ENCODE assay signal across 1 cellular context in the genomic region with DNA sequence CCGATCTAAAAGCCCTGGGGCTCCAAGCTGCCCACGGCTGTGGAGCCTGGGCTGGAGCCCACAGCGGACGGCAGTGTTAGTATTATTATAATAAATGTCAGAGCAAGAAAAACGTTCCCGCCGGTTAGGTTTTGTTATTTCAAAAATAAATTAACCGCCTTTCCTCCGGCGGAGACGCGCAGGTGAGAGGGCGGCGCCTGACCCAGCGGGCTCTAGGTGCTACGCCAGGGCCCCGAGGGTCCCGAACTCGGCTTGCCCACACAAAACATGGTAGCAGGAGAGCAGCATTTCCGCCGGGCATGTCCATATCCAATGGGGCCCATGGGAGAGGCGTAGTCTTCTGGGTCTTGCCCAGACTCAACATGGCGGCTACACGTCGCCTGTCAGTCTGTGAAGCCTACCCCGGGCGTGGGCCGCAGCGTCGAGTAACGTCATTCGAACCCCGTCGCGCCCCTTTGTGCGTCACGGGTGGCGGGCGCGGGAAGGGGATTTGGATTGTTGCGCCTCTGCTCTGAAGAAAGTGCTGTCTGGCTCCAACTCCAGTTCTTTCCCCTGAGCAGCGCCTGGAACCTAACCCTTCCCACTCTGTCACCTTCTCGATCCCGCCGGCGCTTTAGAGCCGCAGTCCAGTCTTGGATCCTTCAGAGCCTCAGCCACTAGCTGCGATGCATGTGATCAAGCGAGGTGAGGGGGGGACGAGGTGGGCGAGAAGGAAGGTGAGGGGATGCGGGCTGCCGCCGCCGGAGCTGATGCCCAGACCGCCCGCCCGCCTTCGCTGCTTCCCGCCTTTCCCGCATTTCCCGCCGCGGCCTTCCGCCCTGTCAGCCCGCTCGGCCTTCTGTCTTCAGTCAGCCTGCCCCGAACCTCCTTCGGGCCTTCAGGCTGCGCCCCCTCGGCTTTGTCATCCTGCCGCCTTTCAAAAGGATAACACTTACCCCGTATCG.
A peak's percentile ranks its signal among the peaks of the same experiment; 100 is the strongest.
TF ChIP-seq lines count a peak whose summit lies in the region.

A gene (plus strand): TSS at position 452 of the 944 bp plus-strand sequence. CDS start 214 bp downstream, at position 666.

TF ChIP-seq in K562, 482 proteins besides CTCF, POLR2A, EP300 and RAD21 (continued from another document and continues in another):
- TF ChIP-seq, protein P1, sequence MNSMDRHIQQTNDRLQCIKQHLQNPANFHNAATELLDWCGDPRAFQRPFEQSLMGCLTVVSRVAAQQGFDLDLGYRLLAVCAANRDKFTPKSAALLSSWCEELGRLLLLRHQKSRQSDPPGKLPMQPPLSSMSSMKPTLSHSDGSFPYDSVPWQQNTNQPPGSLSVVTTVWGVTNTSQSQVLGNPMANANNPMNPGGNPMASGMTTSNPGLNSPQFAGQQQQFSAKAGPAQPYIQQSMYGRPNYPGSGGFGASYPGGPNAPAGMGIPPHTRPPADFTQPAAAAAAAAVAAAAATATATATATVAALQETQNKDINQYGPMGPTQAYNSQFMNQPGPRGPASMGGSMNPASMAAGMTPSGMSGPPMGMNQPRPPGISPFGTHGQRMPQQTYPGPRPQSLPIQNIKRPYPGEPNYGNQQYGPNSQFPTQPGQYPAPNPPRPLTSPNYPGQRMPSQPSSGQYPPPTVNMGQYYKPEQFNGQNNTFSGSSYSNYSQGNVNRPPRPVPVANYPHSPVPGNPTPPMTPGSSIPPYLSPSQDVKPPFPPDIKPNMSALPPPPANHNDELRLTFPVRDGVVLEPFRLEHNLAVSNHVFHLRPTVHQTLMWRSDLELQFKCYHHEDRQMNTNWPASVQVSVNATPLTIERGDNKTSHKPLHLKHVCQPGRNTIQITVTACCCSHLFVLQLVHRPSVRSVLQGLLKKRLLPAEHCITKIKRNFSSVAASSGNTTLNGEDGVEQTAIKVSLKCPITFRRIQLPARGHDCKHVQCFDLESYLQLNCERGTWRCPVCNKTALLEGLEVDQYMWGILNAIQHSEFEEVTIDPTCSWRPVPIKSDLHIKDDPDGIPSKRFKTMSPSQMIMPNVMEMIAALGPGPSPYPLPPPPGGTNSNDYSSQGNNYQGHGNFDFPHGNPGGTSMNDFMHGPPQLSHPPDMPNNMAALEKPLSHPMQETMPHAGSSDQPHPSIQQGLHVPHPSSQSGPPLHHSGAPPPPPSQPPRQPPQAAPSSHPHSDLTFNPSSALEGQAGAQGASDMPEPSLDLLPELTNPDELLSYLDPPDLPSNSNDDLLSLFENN (IDR thresholded peaks at IDR 0.05; ENCODE audit: low read depth in 2 of 2, low read length in 2 of 2): no peak; a peak in 1 of 4 replicates
- no peak for TF ChIP-seq RBM34 (IDR thresholded peaks at IDR 0.05; ENCODE audit: borderline replicate concordance, insufficient read depth, low read length)
- TF ChIP-seq, protein P2, sequence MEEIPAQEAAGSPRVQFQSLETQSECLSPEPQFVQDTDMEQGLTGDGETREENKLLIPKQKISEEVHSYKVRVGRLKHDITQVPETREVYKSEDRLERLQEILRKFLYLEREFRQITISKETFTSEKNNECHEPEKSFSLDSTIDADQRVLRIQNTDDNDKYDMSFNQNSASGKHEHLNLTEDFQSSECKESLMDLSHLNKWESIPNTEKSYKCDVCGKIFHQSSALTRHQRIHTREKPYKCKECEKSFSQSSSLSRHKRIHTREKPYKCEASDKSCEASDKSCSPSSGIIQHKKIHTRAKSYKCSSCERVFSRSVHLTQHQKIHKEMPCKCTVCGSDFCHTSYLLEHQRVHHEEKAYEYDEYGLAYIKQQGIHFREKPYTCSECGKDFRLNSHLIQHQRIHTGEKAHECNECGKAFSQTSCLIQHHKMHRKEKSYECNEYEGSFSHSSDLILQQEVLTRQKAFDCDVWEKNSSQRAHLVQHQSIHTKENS (CRISPR knock-in tag; IDR thresholded peaks at IDR 0.05): no peak
- TF ChIP-seq PHF21A (IDR thresholded peaks at IDR 0.05; ENCODE audit: borderline replicate concordance, low read depth): no peak
- TF ChIP-seq BRF1 (IDR thresholded peaks at IDR 0.05; ENCODE audit: borderline replicate concordance, extremely low read depth, insufficient read length): no peak
- peak; percentile 58; the same call in 1 of the 2 replicates for TF ChIP-seq ESRRA (IDR thresholded peaks at IDR 0.05; ENCODE audit: borderline replicate concordance, low read depth)
- TF ChIP-seq, protein P3, sequence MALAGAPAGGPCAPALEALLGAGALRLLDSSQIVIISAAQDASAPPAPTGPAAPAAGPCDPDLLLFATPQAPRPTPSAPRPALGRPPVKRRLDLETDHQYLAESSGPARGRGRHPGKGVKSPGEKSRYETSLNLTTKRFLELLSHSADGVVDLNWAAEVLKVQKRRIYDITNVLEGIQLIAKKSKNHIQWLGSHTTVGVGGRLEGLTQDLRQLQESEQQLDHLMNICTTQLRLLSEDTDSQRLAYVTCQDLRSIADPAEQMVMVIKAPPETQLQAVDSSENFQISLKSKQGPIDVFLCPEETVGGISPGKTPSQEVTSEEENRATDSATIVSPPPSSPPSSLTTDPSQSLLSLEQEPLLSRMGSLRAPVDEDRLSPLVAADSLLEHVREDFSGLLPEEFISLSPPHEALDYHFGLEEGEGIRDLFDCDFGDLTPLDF (CRISPR knock-in tag; IDR thresholded peaks at IDR 0.05): peak; percentile 99
- TF ChIP-seq ZNF282 (CRISPR knock-in tag; IDR thresholded peaks at IDR 0.05): no peak
- TF ChIP-seq CCNT2 (IDR thresholded peaks at IDR 0.05; ENCODE audit: borderline replicate concordance, extremely low read depth, insufficient read length, low read depth, low read length): no peak
- TF ChIP-seq ZNF780A (CRISPR knock-in tag; IDR thresholded peaks at IDR 0.05): no peak
- TF ChIP-seq ZNF445 (CRISPR knock-in tag; IDR thresholded peaks at IDR 0.05; ENCODE audit: low read depth): no peak
- no peak for TF ChIP-seq RHOXF2B (CRISPR knock-in tag; conservative IDR thresholded peaks at IDR 0.05)
- no peak for TF ChIP-seq HLTF (IDR thresholded peaks at IDR 0.05)
- no peak for TF ChIP-seq HDAC8 (tag; IDR thresholded peaks at IDR 0.05)
- TF ChIP-seq, protein P4, sequence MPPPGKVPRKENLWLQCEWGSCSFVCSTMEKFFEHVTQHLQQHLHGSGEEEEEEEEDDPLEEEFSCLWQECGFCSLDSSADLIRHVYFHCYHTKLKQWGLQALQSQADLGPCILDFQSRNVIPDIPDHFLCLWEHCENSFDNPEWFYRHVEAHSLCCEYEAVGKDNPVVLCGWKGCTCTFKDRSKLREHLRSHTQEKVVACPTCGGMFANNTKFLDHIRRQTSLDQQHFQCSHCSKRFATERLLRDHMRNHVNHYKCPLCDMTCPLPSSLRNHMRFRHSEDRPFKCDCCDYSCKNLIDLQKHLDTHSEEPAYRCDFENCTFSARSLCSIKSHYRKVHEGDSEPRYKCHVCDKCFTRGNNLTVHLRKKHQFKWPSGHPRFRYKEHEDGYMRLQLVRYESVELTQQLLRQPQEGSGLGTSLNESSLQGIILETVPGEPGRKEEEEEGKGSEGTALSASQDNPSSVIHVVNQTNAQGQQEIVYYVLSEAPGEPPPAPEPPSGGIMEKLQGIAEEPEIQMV (tag; conservative IDR thresholded peaks at IDR 0.05; ENCODE audit: low read depth): no peak
- TF ChIP-seq NEUROD1 (IDR thresholded peaks at IDR 0.05; ENCODE audit: borderline replicate concordance, low read depth, low read length, partially characterized antibody): no peak
- peak; percentile 99 for TF ChIP-seq KHSRP (IDR thresholded peaks at IDR 0.05)
- TF ChIP-seq SIN3A (IDR thresholded peaks at IDR 0.05; ENCODE audit: borderline replicate concordance in 2 of 2, control insufficient read depth in 1 of 2, low read depth in 2 of 2, low read length in 2 of 2): peak in 1 of 2 experiments; percentile 57; a peak in 2 of 4 replicates
- TF ChIP-seq, protein P5, sequence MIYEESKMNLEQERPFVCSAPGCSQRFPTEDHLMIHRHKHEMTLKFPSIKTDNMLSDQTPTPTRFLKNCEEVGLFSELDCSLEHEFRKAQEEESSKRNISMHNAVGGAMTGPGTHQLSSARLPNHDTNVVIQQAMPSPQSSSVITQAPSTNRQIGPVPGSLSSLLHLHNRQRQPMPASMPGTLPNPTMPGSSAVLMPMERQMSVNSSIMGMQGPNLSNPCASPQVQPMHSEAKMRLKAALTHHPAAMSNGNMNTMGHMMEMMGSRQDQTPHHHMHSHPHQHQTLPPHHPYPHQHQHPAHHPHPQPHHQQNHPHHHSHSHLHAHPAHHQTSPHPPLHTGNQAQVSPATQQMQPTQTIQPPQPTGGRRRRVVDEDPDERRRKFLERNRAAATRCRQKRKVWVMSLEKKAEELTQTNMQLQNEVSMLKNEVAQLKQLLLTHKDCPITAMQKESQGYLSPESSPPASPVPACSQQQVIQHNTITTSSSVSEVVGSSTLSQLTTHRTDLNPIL (CRISPR knock-in tag; IDR thresholded peaks at IDR 0.05): no peak
- no peak for TF ChIP-seq PTTG1 (tag; IDR thresholded peaks at IDR 0.05; ENCODE audit: low read depth)
- peak in 1 of 2 experiments; percentile 91; a peak in 3 of 4 replicates for TF ChIP-seq TEAD1 (CRISPR knock-in tag; IDR thresholded peaks at IDR 0.05)
- TF ChIP-seq, protein P6, sequence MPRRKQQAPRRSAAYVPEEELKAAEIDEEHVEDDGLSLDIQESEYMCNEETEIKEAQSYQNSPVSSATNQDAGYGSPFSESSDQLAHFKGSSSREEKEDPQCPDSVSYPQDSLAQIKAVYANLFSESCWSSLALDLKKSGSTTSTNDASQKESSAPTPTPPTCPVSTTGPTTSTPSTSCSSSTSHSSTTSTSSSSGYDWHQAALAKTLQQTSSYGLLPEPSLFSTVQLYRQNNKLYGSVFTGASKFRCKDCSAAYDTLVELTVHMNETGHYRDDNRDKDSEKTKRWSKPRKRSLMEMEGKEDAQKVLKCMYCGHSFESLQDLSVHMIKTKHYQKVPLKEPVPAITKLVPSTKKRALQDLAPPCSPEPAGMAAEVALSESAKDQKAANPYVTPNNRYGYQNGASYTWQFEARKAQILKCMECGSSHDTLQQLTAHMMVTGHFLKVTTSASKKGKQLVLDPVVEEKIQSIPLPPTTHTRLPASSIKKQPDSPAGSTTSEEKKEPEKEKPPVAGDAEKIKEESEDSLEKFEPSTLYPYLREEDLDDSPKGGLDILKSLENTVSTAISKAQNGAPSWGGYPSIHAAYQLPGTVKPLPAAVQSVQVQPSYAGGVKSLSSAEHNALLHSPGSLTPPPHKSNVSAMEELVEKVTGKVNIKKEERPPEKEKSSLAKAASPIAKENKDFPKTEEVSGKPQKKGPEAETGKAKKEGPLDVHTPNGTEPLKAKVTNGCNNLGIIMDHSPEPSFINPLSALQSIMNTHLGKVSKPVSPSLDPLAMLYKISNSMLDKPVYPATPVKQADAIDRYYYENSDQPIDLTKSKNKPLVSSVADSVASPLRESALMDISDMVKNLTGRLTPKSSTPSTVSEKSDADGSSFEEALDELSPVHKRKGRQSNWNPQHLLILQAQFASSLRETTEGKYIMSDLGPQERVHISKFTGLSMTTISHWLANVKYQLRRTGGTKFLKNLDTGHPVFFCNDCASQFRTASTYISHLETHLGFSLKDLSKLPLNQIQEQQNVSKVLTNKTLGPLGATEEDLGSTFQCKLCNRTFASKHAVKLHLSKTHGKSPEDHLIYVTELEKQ (CRISPR knock-in tag; IDR thresholded peaks at IDR 0.05): no peak
- no peak for TF ChIP-seq SMAD2 (IDR thresholded peaks at IDR 0.05; ENCODE audit: low read depth, low read length)
- TF ChIP-seq CHD1 (IDR thresholded peaks at IDR 0.05; ENCODE audit: low read length): peak; percentile 34
- no peak for TF ChIP-seq FOXJ2 (tag; IDR thresholded peaks at IDR 0.05)
- no peak for TF ChIP-seq KAT2B (IDR thresholded peaks at IDR 0.05; ENCODE audit: low read depth, low read length)
- TF ChIP-seq, protein P7, sequence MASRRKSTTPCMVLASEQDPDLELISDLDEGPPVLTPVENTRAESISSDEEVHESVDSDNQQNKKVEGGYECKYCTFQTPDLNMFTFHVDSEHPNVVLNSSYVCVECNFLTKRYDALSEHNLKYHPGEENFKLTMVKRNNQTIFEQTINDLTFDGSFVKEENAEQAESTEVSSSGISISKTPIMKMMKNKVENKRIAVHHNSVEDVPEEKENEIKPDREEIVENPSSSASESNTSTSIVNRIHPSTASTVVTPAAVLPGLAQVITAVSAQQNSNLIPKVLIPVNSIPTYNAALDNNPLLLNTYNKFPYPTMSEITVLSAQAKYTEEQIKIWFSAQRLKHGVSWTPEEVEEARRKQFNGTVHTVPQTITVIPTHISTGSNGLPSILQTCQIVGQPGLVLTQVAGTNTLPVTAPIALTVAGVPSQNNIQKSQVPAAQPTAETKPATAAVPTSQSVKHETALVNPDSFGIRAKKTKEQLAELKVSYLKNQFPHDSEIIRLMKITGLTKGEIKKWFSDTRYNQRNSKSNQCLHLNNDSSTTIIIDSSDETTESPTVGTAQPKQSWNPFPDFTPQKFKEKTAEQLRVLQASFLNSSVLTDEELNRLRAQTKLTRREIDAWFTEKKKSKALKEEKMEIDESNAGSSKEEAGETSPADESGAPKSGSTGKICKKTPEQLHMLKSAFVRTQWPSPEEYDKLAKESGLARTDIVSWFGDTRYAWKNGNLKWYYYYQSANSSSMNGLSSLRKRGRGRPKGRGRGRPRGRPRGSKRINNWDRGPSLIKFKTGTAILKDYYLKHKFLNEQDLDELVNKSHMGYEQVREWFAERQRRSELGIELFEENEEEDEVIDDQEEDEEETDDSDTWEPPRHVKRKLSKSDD (conservative IDR thresholded peaks at IDR 0.05; ENCODE audit: low read length): peak; percentile 93
- TF ChIP-seq CBX5 (IDR thresholded peaks at IDR 0.05; ENCODE audit: borderline replicate concordance, low read depth): no peak
- peak; percentile 99 for TF ChIP-seq ATF1 (CRISPR knock-in tag; IDR thresholded peaks at IDR 0.05)
- peak; percentile 100 for TF ChIP-seq ATF1 (tag; IDR thresholded peaks at IDR 0.05)
- no peak for TF ChIP-seq NCOA1 (IDR thresholded peaks at IDR 0.05; ENCODE audit: low read depth)
- peak; percentile 89 for TF ChIP-seq POLR2AphosphoS2 (IDR thresholded peaks at IDR 0.05; ENCODE audit: low read length)
- TF ChIP-seq GABPB1 (CRISPR knock-in tag; IDR thresholded peaks at IDR 0.05): peak; percentile 81
- TF ChIP-seq, protein P8, sequence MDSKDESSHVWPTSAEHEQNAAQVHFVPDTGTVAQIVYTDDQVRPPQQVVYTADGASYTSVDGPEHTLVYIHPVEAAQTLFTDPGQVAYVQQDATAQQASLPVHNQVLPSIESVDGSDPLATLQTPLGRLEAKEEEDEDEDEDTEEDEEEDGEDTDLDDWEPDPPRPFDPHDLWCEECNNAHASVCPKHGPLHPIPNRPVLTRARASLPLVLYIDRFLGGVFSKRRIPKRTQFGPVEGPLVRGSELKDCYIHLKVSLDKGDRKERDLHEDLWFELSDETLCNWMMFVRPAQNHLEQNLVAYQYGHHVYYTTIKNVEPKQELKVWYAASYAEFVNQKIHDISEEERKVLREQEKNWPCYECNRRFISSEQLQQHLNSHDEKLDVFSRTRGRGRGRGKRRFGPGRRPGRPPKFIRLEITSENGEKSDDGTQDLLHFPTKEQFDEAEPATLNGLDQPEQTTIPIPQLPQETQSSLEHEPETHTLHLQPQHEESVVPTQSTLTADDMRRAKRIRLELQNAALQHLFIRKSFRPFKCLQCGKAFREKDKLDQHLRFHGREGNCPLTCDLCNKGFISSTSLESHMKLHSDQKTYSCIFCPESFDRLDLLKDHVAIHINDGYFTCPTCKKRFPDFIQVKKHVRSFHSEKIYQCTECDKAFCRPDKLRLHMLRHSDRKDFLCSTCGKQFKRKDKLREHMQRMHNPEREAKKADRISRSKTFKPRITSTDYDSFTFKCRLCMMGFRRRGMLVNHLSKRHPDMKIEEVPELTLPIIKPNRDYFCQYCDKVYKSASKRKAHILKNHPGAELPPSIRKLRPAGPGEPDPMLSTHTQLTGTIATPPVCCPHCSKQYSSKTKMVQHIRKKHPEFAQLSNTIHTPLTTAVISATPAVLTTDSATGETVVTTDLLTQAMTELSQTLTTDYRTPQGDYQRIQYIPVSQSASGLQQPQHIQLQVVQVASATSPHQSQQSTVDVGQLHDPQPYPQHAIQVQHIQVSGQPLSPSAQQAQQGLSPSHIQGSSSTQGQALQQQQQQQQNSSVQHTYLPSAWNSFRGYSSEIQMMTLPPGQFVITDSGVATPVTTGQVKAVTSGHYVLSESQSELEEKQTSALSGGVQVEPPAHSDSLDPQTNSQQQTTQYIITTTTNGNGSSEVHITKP (IDR thresholded peaks at IDR 0.05; ENCODE audit: partially characterized antibody): no peak
- TF ChIP-seq ZNF146 (CRISPR knock-in tag; IDR thresholded peaks at IDR 0.05; ENCODE audit: unreplicated experiment): no peak
